25 cellular contexts compared by ENCODE assay signal in genomic region chr1:8147922-8148321, GRCh38.
A peak's percentile ranks its signal among the peaks of the same experiment; 100 is the strongest.
DNase-seq lines count a peak whose midpoint lies in the region; ATAC-seq and TF ChIP-seq lines count a peak whose summit lies in the region.
"Had no signal": no experiment of that assay in that cellular context is flagged by ENCODE, and none has a peak within 500 bp of the region (broad histone marks: within the 10 kb centered on the region; RNA-seq: fewer than 3 reads in every experiment).

No MANE protein-coding gene starts in this region.

- no peak overlapping the region for H3K4me3 ChIP-seq in neural progenitor cell
- H3K4me3 ChIP-seq: dorsolateral prefrontal cortex, gastrocnemius medialis, Peyer's patch, tibial nerve had no signal

- no peaks in the 10 kb centered on the region for H3K36me3 ChIP-seq in neural progenitor cell
- H3K36me3 ChIP-seq: gastrocnemius medialis, Peyer's patch, tibial nerve had no signal

- H3K9me3 ChIP-seq in neural progenitor cell (ENCODE audit: low read depth) = no peaks in the 10 kb centered on the region
- H3K9me3 ChIP-seq: gastrocnemius medialis, Peyer's patch, tibial nerve had no signal

- H3K36me3 Mint-ChIP-seq in neural progenitor cell = no peaks in the 10 kb centered on the region
- H3K36me3 Mint-ChIP-seq: CD8-positive, alpha-beta T cell; IgD-negative memory B cell had no signal

- ATAC-seq in foreskin keratinocyte = no peak
- ATAC-seq in GM21367 (IDR thresholded peaks at IDR 0.05; ENCODE audit: unreplicated experiment) = no peak
- ATAC-seq: CD8-positive, alpha-beta T cell; gastrocnemius medialis; stimulated activated naive CD8-positive, alpha-beta T cell treated with anti-CD3 and anti-CD28 coated beads, Interleukin-15, amount 100 ng/mL, for 72 hours had no signal

- no peaks in the 10 kb centered on the region for H3K27me3 ChIP-seq in foreskin keratinocyte
- H3K27me3 ChIP-seq in neural progenitor cell = no peaks in the 10 kb centered on the region
- H3K27me3 ChIP-seq: dorsolateral prefrontal cortex, gastrocnemius medialis, Peyer's patch, tibial nerve had no signal

- no peaks in the 10 kb centered on the region for H3F3A ChIP-seq in neural progenitor cell (ENCODE audit: low read depth)

- H3K9me3 Mint-ChIP-seq in neural progenitor cell = peaks cover 10% of the 10 kb centered on the region
- H3K9me3 Mint-ChIP-seq: IgD-negative memory B cell; stimulated activated naive CD8-positive, alpha-beta T cell treated with anti-CD3 and anti-CD28 coated beads, Interleukin-15, amount 100 ng/mL, for 72 hours had no signal

- no peak overlapping the region for H3K4me2 ChIP-seq in neural progenitor cell

- H3K27me3 Mint-ChIP-seq in neural progenitor cell (ENCODE audit: insufficient read depth, low read depth) = peaks cover 3% of the 10 kb centered on the region

- no peak for TF ChIP-seq CTCF in foreskin keratinocyte (conservative IDR thresholded peaks at IDR 0.05)
- TF ChIP-seq CTCF in neural progenitor cell (IDR thresholded peaks at IDR 0.05) = no peak

- DNase-seq in EH (ENCODE audit: low read depth) = peak; percentile 21
- peak; percentile 34 for DNase-seq in amniotic epithelial cell (ENCODE audit: low read depth)
- no peak for DNase-seq in foreskin keratinocyte
- no peak for DNase-seq in neural progenitor cell (ENCODE audit: low spot score)
- DNase-seq in stimulated activated CD4-positive, alpha-beta T cell treated with anti-CD3 and anti-CD28 coated beads, Interleukin-2, amount 100 ng/mL, for 48 hours = no peak
- no peak for DNase-seq in NCI-H2196 (lab: John Stamatoyannopoulos, UW; ENCODE audit: unreplicated experiment)
- DNase-seq in NCI-H1417 treated with DMSO at 0.1 percent for 48 hours (lab: John Stamatoyannopoulos, UW) = no peak
- DNase-seq: activated CD4-positive, alpha-beta T cell treated with anti-CD3 and anti-CD28 coated beads, Interleukin-2, amount 10 ng/mL, durations not matched to agents 7 days and 5 days; activated CD8-positive, alpha-beta memory T cell treated with anti-CD3 and anti-CD28 coated beads, Interleukin-2, amount 50 U/mL, for 4 hours; CD8-positive, alpha-beta T cell; dorsolateral prefrontal cortex; gastrocnemius medialis; midbrain; MM.1S; NCI-H187; NCI-H446 treated with DMSO at 0.1 percent for 48 hours; Peyer's patch; small intestine; stimulated activated CD4-positive, alpha-beta T cell treated with anti-CD3 and anti-CD28 coated beads, Interleukin-4, amount 100 ng/mL, for 24 hours; stimulated activated naive CD8-positive, alpha-beta T cell treated with anti-CD3 and anti-CD28 coated beads, Interleukin-15, amount 100 ng/mL, for 72 hours had no signal

- H3K4me1 ChIP-seq in foreskin keratinocyte (no peaks in the 10 kb centered on the region), neural progenitor cell (no peaks in the 10 kb centered on the region)
- H3K4me1 ChIP-seq: gastrocnemius medialis, Peyer's patch, tibial nerve had no signal

- peaks cover 8% of the 10 kb centered on the region for H3K4me1 Mint-ChIP-seq in neural progenitor cell

- H3K27ac Mint-ChIP-seq in neural progenitor cell = peak overlapping the region; percentile 89
- H3K27ac Mint-ChIP-seq: CD8-positive, alpha-beta T cell; IgD-negative memory B cell; stimulated activated naive CD8-positive, alpha-beta T cell treated with anti-CD3 and anti-CD28 coated beads, Interleukin-15, amount 100 ng/mL, for 72 hours; T-helper 1 cell treated with Interleukin-12 subunit alpha and Interleukin-12 subunit beta and Interleukin-4 antibody, amounts not matched to agents 30 μg/mL and 1 μg/mL, for 36 hours had no signal

- H3K27ac ChIP-seq in foreskin keratinocyte (peak overlapping the region; percentile 61), neural progenitor cell (no peak overlapping the region)
- H3K27ac ChIP-seq: dorsolateral prefrontal cortex, epithelial cell of prostate, gastrocnemius medialis, Peyer's patch, tibial nerve had no signal

- H3K4me3 Mint-ChIP-seq in neural progenitor cell = no peak overlapping the region
- H3K4me3 Mint-ChIP-seq: activated CD4-positive, alpha-beta T cell treated with anti-CD3 and anti-CD28 coated beads, Interleukin-2, amount 10 ng/mL, durations not matched to agents 7 days and 5 days; CD8-positive, alpha-beta T cell; IgD-negative memory B cell; stimulated activated naive CD8-positive, alpha-beta T cell treated with anti-CD3 and anti-CD28 coated beads, Interleukin-15, amount 100 ng/mL, for 72 hours; T-helper 1 cell treated with Interleukin-12 subunit alpha and Interleukin-12 subunit beta and Interleukin-4 antibody, amounts not matched to agents 30 μg/mL and 1 μg/mL, for 36 hours had no signal

- no peak overlapping the region for H3K9ac ChIP-seq in neural progenitor cell

- H2AFZ ChIP-seq in neural progenitor cell (replicated peaks) = no peak overlapping the region

- no peaks in the 10 kb centered on the region for H4K20me1 ChIP-seq in neural progenitor cell (ENCODE audit: low read depth)

- H3K79me2 ChIP-seq in neural progenitor cell (ENCODE audit: low read depth) = no peaks in the 10 kb centered on the region

Comparison
In these comparisons a context has a peak if more than half of its experiments do, and no peak if none do; other contexts are left out.
1. DNase-seq: peak in EH (single experiment) and amniotic epithelial cell (single experiment); none in foreskin keratinocyte (0 of 2), neural progenitor cell (single experiment), stimulated activated CD4-positive, alpha-beta T cell treated with anti-CD3 and anti-CD28 coated beads, Interleukin-2, amount 100 ng/mL, for 48 hours (0 of 2), NCI-H2196 (single experiment) and NCI-H1417 treated with DMSO at 0.1 percent for 48 hours (single experiment).